ENCODE assay signal across 16 cellular contexts in genomic region chr5:148834689-148835088, GRCh38. TPM values are rescaled to one million over a fixed set of nuclear protein-coding genes. Genes with fewer than 3 reads are reported as not detected.
DNase-seq lines count a peak whose midpoint lies in the region; ATAC-seq and TF ChIP-seq lines count a peak whose summit lies in the region.
"Had no signal": no experiment of that assay in that cellular context is flagged by ENCODE, and none has a peak within 500 bp of the region (broad histone marks: within the 10 kb centered on the region; RNA-seq: fewer than 3 reads in every experiment).

No MANE protein-coding gene starts in this region.

- H3K27ac Mint-ChIP-seq in activated T-helper 17 cell treated with anti-CD3 and anti-CD28 coated beads, Interleukin-2, amount 50 U/mL, for 72 hours, result no peak overlapping the region
- H3K27ac Mint-ChIP-seq: activated naive CD8-positive, alpha-beta T cell had no signal

- intact Hi-C loops in lower leg skin (cut with DNase I; ENCODE audit: low total_unique reads) (no loop called here), ovary (cut with DNase I) (no loop called here)

- no peaks in the 10 kb centered on the region for H3K9me3 ChIP-seq in BLaER1 treated with 17β-estradiol and CSF1 and Interleukin-3, amounts not matched to agents 10 nM and 100 nM (replicated peaks in 1 of 11)
- no peaks in the 10 kb centered on the region for H3K9me3 ChIP-seq in ovary

- H3K9me3 Mint-ChIP-seq in activated T-helper 17 cell treated with anti-CD3 and anti-CD28 coated beads, Interleukin-2, amount 50 U/mL, for 72 hours, result no peaks in the 10 kb centered on the region
- H3K9me3 Mint-ChIP-seq: neural crest cell had no signal

- no peak for DNase-seq in NAMALWA (ENCODE audit: low spot score)
- no peak for DNase-seq in lower leg skin (ENCODE audit: low spot score in 2 of 2)
- no peak for DNase-seq in NCI-H146 (lab: John Stamatoyannopoulos, UW)
- DNase-seq in ovary, result no peak
- DNase-seq: activated CD4-positive, alpha-beta T cell treated with anti-CD3 and anti-CD28 coated beads for 48 hours; foreskin melanocyte; islet precursor cell; NCI-H2029; NK-92 treated with Interleukin-12 subunit alpha and Interleukin-12 subunit beta, amount 100 ng/mL, for 24 hours; SW 1271 had no signal

- H3K36me3 Mint-ChIP-seq in activated T-helper 17 cell treated with anti-CD3 and anti-CD28 coated beads, Interleukin-2, amount 50 U/mL, for 72 hours (ENCODE audit: low read depth), result no peaks in the 10 kb centered on the region

- peak overlapping the region in 1 of 11 experiments; percentile 22; a peak in 1 of 22 replicates for H3K9ac ChIP-seq in BLaER1 treated with 17β-estradiol and CSF1 and Interleukin-3, amounts not matched to agents 10 nM and 100 nM

- 75 to 86% methylated on average over 4 of the region's 4 CpGs for WGBS in lower leg skin, 2 donors
- WGBS in ovary, 3 donors, result 93 to 100% (median 97%) methylated on average over 4 of the region's 4 CpGs

- peaks cover 0 to 97% (median 22%) of the 10 kb centered on the region in 11 experiments; a peak in 11 of 22 replicates for H4K20me1 ChIP-seq in BLaER1 treated with 17β-estradiol and CSF1 and Interleukin-3, amounts not matched to agents 10 nM and 100 nM

- peaks cover 0 to 80% (median 10%) of the 10 kb centered on the region in 11 experiments; a peak in 10 of 22 replicates for H3K36me3 ChIP-seq in BLaER1 treated with 17β-estradiol and CSF1 and Interleukin-3, amounts not matched to agents 10 nM and 100 nM
- H3K36me3 ChIP-seq in ovary, result no peaks in the 10 kb centered on the region

- peaks cover 69 to 87% (median 78%) of the 10 kb centered on the region in 10 experiments for H3K4me1 ChIP-seq in BLaER1 treated with 17β-estradiol and CSF1 and Interleukin-3, amounts not matched to agents 10 nM and 100 nM
- no peaks in the 10 kb centered on the region for H3K4me1 ChIP-seq in ovary (ENCODE audit: insufficient read depth)

- no peak overlapping the region for H3K27ac ChIP-seq in BLaER1 treated with 17β-estradiol and CSF1 and Interleukin-3, amounts not matched to agents 10 nM and 100 nM
- H3K27ac ChIP-seq in ovary, result no peak overlapping the region

- TF ChIP-seq CTCF in lower leg skin (IDR thresholded peaks at IDR 0.05), result no peak
- TF ChIP-seq CTCF in ovary (IDR thresholded peaks at IDR 0.05), result no peak

- no peaks in the 10 kb centered on the region for H3K27me3 ChIP-seq in BLaER1 treated with 17β-estradiol and CSF1 and Interleukin-3, amounts not matched to agents 10 nM and 100 nM
- no peaks in the 10 kb centered on the region for H3K27me3 ChIP-seq in ovary

- H3K27me3 Mint-ChIP-seq in activated T-helper 17 cell treated with anti-CD3 and anti-CD28 coated beads, Interleukin-2, amount 50 U/mL, for 72 hours, result peaks cover 4% of the 10 kb centered on the region

- H3K4me1 Mint-ChIP-seq in activated T-helper 17 cell treated with anti-CD3 and anti-CD28 coated beads, Interleukin-2, amount 50 U/mL, for 72 hours, result peaks cover 17% of the 10 kb centered on the region

- TF ChIP-seq EP300 in ovary (IDR thresholded peaks at IDR 0.05), result no peak

- ATAC-seq in GM18873 (IDR thresholded peaks at IDR 0.05; ENCODE audit: low FRiP score, unreplicated experiment) (peak; percentile 77), HG02870 (IDR thresholded peaks at IDR 0.05; ENCODE audit: unreplicated experiment) (peak; percentile 68)
- peak; percentile 81 for ATAC-seq in activated T-helper 17 cell treated with anti-CD3 and anti-CD28 coated beads, Interleukin-2, amount 50 U/mL, for 72 hours (replicated peaks)

- peak overlapping the region; percentile 23 to 99 (median 48); a peak in 20 of 22 replicates for H3K4me2 ChIP-seq in BLaER1 treated with 17β-estradiol and CSF1 and Interleukin-3, amounts not matched to agents 10 nM and 100 nM

- no peak overlapping the region for H3K4me3 Mint-ChIP-seq in activated T-helper 17 cell treated with anti-CD3 and anti-CD28 coated beads, Interleukin-2, amount 50 U/mL, for 72 hours
- H3K4me3 Mint-ChIP-seq: activated naive CD8-positive, alpha-beta T cell; neural crest cell had no signal

- no peak overlapping the region for H3K4me3 ChIP-seq in BLaER1 treated with 17β-estradiol and CSF1 and Interleukin-3, amounts not matched to agents 10 nM and 100 nM
- H3K4me3 ChIP-seq in lower leg skin (ENCODE audit: low read depth, poor library complexity, severe bottlenecking), result no peak overlapping the region
- H3K4me3 ChIP-seq in ovary, result no peak overlapping the region

- TF ChIP-seq POLR2A in lower leg skin (IDR thresholded peaks at IDR 0.05) (no peak), ovary (IDR thresholded peaks at IDR 0.05) (no peak)

RNA-seq across cellular contexts. Expression of gene ADRB2, which starts 8.3 kb away (rescaled TPM):
- total RNA-seq in activated T-helper 17 cell treated with anti-CD3 and anti-CD28 coated beads, Interleukin-2, amount 50 U/mL, for 72 hours, result 1 to 10 TPM in 1 of 2 donors, under 1 TPM in 1; 0.74 to 1.1 TPM
- total RNA-seq in lower leg skin (10 to 100 TPM; 31.4 to 90.3 (median 42.9) TPM), ovary (1 to 10 TPM in 4 of 7 donors, under 1 TPM in 3; 0.23 to 2.3 (median 1.0) TPM)
- polyA plus RNA-seq in ovary, result 1 to 10 TPM in 1 of 2 donors, under 1 TPM in 1; 0.41 to 2.0 TPM

Comparison
In these comparisons a context has a peak if more than half of its experiments do, and no peak if none do; other contexts are left out.
1. RNA of gene ADRB2, which starts 8.3 kb away (total RNA-seq): 31.4 to 90.3 TPM in lower leg skin; 0.74 to 1.1 TPM in activated T-helper 17 cell treated with anti-CD3 and anti-CD28 coated beads, Interleukin-2, amount 50 U/mL, for 72 hours and 0.23 to 2.3 TPM in ovary; every median in the first group is over 4 times any median in the second.
2. Peak in every context shown above with its lines, with median percentiles within 50 percentile points of each other: ATAC-seq.